In genomic region chr15:96540283-96540682, GRCh38 we compare ENCODE assay signal across 24 cellular contexts.
"Had no signal": no experiment of that assay in that cellular context is flagged by ENCODE, and none has a peak within 500 bp of the region (broad histone marks: within the 10 kb centered on the region; RNA-seq: fewer than 3 reads in every experiment).

No MANE protein-coding gene starts in this region.

- H3K9me3 ChIP-seq: colonic mucosa, esophagus muscularis mucosa, esophagus squamous epithelium, gastrocnemius medialis, gastroesophageal sphincter, heart left ventricle, heart right ventricle had no signal

- H3K27me3 ChIP-seq: colonic mucosa, esophagus muscularis mucosa, esophagus squamous epithelium, foreskin keratinocyte, gastrocnemius medialis, gastroesophageal sphincter had no signal

- H3K4me3 ChIP-seq: colonic mucosa, coronary artery, dorsolateral prefrontal cortex, esophagus muscularis mucosa, esophagus squamous epithelium, gastrocnemius medialis, gastroesophageal sphincter, heart left ventricle, heart right ventricle had no signal

- H3K36me3 ChIP-seq: colonic mucosa, esophagus muscularis mucosa, esophagus squamous epithelium, gastrocnemius medialis, gastroesophageal sphincter, heart left ventricle, heart right ventricle had no signal

- ATAC-seq: effector memory CD8-positive, alpha-beta T cell; esophagus mucosa; foreskin keratinocyte; gastrocnemius medialis; gastroesophageal sphincter; heart left ventricle; heart right ventricle had no signal

- DNase-seq: colonic mucosa; cortex of kidney; dermis blood vessel endothelial cell; dorsolateral prefrontal cortex; effector CD4-positive, alpha-beta T cell; effector CD8-positive, alpha-beta T cell; effector memory CD4-positive, alpha-beta T cell; effector memory CD8-positive, alpha-beta T cell; endodermal cell; erythroblast; esophagus squamous epithelium; foreskin fibroblast; foreskin keratinocyte; foreskin melanocyte; gastrocnemius medialis; glutamatergic neuron; head of caudate nucleus; heart left ventricle; heart right ventricle had no signal

- H3K4me1 ChIP-seq: colonic mucosa, esophagus muscularis mucosa, esophagus squamous epithelium, foreskin keratinocyte, gastrocnemius medialis, gastroesophageal sphincter, heart left ventricle, heart right ventricle had no signal

- H3K27ac ChIP-seq: colonic mucosa, coronary artery, dorsolateral prefrontal cortex, epithelial cell of prostate, esophagus muscularis mucosa, esophagus squamous epithelium, foreskin keratinocyte, gastrocnemius medialis, gastroesophageal sphincter, heart left ventricle, heart right ventricle had no signal
